In genomic region chr9:16651445-16651964, GRCh38 we compare ENCODE assay signal across 3 cellular contexts.
TF ChIP-seq lines count a peak whose summit lies in the region.

No MANE protein-coding gene starts in this region.

TF ChIP-seq in GM23338, 12 proteins besides CTCF, POLR2A, EP300 and RAD21 (continues in another document):
- no peak for TF ChIP-seq STAT1 (IDR thresholded peaks at IDR 0.05; ENCODE audit: unreplicated experiment)
- no peak for TF ChIP-seq ETS1 (IDR thresholded peaks at IDR 0.05)
- TF ChIP-seq EZH2 (IDR thresholded peaks at IDR 0.05; ENCODE audit: low read depth, unreplicated experiment), result no peak
- no peak for TF ChIP-seq JUNB (IDR thresholded peaks at IDR 0.05; ENCODE audit: unreplicated experiment)
- no peak for TF ChIP-seq POLR2AphosphoS5 (IDR thresholded peaks at IDR 0.05; ENCODE audit: low read depth)
- TF ChIP-seq REST (IDR thresholded peaks at IDR 0.05; ENCODE audit: unreplicated experiment), result no peak
- no peak for TF ChIP-seq NANOG (IDR thresholded peaks at IDR 0.05; ENCODE audit: borderline replicate concordance)
- no peak for TF ChIP-seq ZNF114 (CRISPR knock-in tag; IDR thresholded peaks at IDR 0.05)
- TF ChIP-seq EZH2phosphoT487 (IDR thresholded peaks at IDR 0.05; ENCODE audit: unreplicated experiment), result no peak

TF ChIP-seq in IMR-90, 13 proteins besides CTCF, POLR2A, EP300 and RAD21:
- TF ChIP-seq RCOR1 (IDR thresholded peaks at IDR 0.05; ENCODE audit: insufficient replicate concordance, low read length), result no peak
- TF ChIP-seq FOS (IDR thresholded peaks at IDR 0.05; ENCODE audit: low read depth, low read length), result no peak
- no peak for TF ChIP-seq BHLHE40 (IDR thresholded peaks at IDR 0.05; ENCODE audit: low read depth, low read length)
- TF ChIP-seq SMC3 (IDR thresholded peaks at IDR 0.05; ENCODE audit: low read depth, low read length), result no peak
- no peak for TF ChIP-seq MAFK (IDR thresholded peaks at IDR 0.05; ENCODE audit: low read depth, low read length)
- TF ChIP-seq NFE2L2 (IDR thresholded peaks at IDR 0.05; ENCODE audit: low read depth, low read length), result no peak
- TF ChIP-seq RFX5 (IDR thresholded peaks at IDR 0.05; ENCODE audit: low read depth, low read length), result no peak
- TF ChIP-seq CEBPB (IDR thresholded peaks at IDR 0.05; ENCODE audit: low read depth, low read length), result no peak
- no peak for TF ChIP-seq USF2 (IDR thresholded peaks at IDR 0.05; ENCODE audit: low read depth, low read length)
- no peak for TF ChIP-seq MXI1 (IDR thresholded peaks at IDR 0.05; ENCODE audit: borderline replicate concordance, low read depth, low read length)
- TF ChIP-seq ELK1 (IDR thresholded peaks at IDR 0.05; ENCODE audit: borderline replicate concordance, low read depth, low read length), result no peak
- TF ChIP-seq MAZ (IDR thresholded peaks at IDR 0.05; ENCODE audit: borderline replicate concordance, low read depth, low read length), result no peak
- TF ChIP-seq CHD1 (IDR thresholded peaks at IDR 0.05; ENCODE audit: low read depth, low read length), result no peak
TF ChIP-seq in IMR-90: peak in this region for 0.

TF ChIP-seq in endothelial cell of umbilical vein, 7 proteins besides CTCF, POLR2A, EP300 and RAD21:
- TF ChIP-seq FOS (IDR thresholded peaks at IDR 0.05; ENCODE audit: borderline replicate concordance, insufficient read depth, low read length) (no peak), POLR2AphosphoS5 (IDR thresholded peaks at IDR 0.05; ENCODE audit: insufficient read depth, low read depth, low read length) (no peak), JUN (IDR thresholded peaks at IDR 0.05; ENCODE audit: borderline replicate concordance, insufficient read depth, insufficient read length, low read depth) (no peak), EZH2 (IDR thresholded peaks at IDR 0.05; ENCODE audit: borderline replicate concordance, low read depth, low read length, severe bottlenecking) (no peak), MAX (IDR thresholded peaks at IDR 0.05; ENCODE audit: insufficient read depth, insufficient read length) (no peak), GATA2 (IDR thresholded peaks at IDR 0.05; ENCODE audit: insufficient read depth, insufficient read length, low read depth, low read length) (no peak)
